In the genomic region with DNA sequence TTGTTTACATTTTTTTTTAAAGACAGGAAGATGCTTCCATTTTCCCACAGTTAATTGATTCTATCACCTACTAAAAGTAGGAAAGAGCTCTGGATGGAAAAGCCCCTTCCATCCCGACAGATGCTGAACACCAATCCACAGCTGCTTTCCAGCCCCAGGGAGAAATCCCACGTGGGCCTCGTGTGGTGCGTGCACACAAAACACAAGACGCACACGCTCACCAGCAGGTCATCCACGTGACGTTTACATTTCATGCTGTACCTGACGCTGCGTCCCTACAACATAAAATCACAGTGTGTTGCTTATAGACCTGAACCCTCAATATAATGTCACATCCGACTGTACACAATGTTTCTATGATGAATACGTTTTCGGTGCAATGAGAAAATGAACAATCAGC, we compare ENCODE assay signal across 15 cellular contexts. TPM values are rescaled to one million over a fixed set of nuclear protein-coding genes. Genes with fewer than 3 reads are reported as not detected.
"Had no signal": no experiment of that assay in that cellular context is flagged by ENCODE, and none has a peak within 500 bp of the region (broad histone marks: within the 10 kb centered on the region; RNA-seq: fewer than 3 reads in every experiment).

No MANE protein-coding gene starts in this region.

- H3K36me3 Mint-ChIP-seq: activated naive CD4-positive, alpha-beta T cell treated with anti-CD3 and anti-CD28 coated beads, Interleukin-2, amount 50 U/mL, for 72 hours; brain; naive thymus-derived CD8-positive, alpha-beta T cell had no signal

- H3K27ac Mint-ChIP-seq: activated B cell treated with CpG ODN at 0.5 μM for 24 hours; activated CD4-positive, alpha-beta T cell treated with anti-CD3 and anti-CD28 coated beads, Interleukin-2, amount 10 ng/mL, durations not matched to agents 24 days and 14 days; activated CD8-positive, alpha-beta T cell treated with anti-CD3 and anti-CD28 coated beads, Interleukin-2, amount 10 ng/mL, durations not matched to agents 7 days and 5 days; activated naive CD4-positive, alpha-beta T cell treated with anti-CD3 and anti-CD28 coated beads, Interleukin-2, amount 50 U/mL, for 72 hours; T-helper 1 cell treated with Interleukin-12 subunit alpha and Interleukin-12 subunit beta and Interleukin-4 antibody, amounts not matched to agents 30 μg/mL and 1 μg/mL, for 36 hours had no signal

- H3K4me1 Mint-ChIP-seq: activated B cell treated with CpG ODN at 0.5 μM for 24 hours; central memory CD8-positive, alpha-beta T cell had no signal

- H3K9me3 Mint-ChIP-seq: activated B cell treated with CpG ODN at 0.5 μM for 24 hours; activated CD4-positive, alpha-beta T cell treated with anti-CD3 and anti-CD28 coated beads, Interleukin-2, amount 10 ng/mL, durations not matched to agents 24 days and 14 days; activated naive CD4-positive, alpha-beta T cell treated with anti-CD3 and anti-CD28 coated beads, Interleukin-2, amount 50 U/mL, for 72 hours; central memory CD8-positive, alpha-beta T cell; T-helper 1 cell treated with Interleukin-12 subunit alpha and Interleukin-12 subunit beta and Interleukin-4 antibody, amounts not matched to agents 30 μg/mL and 1 μg/mL, for 36 hours had no signal

- H3K4me3 ChIP-seq: skin epidermis had no signal

- H3K27me3 Mint-ChIP-seq: central memory CD8-positive, alpha-beta T cell had no signal

- DNase-seq: amniotic stem cell; cortex of kidney; effector CD8-positive, alpha-beta T cell; mammary epithelial cell had no signal

- H3K4me3 Mint-ChIP-seq: activated B cell treated with CpG ODN at 0.5 μM for 24 hours; activated CD4-positive, alpha-beta T cell treated with anti-CD3 and anti-CD28 coated beads, Interleukin-2, amount 10 ng/mL, durations not matched to agents 24 days and 14 days; activated CD8-positive, alpha-beta T cell treated with anti-CD3 and anti-CD28 coated beads, Interleukin-2, amount 10 ng/mL, durations not matched to agents 7 days and 5 days; brain; central memory CD8-positive, alpha-beta T cell; naive thymus-derived CD8-positive, alpha-beta T cell; T-helper 1 cell treated with Interleukin-12 subunit alpha and Interleukin-12 subunit beta and Interleukin-4 antibody, amounts not matched to agents 30 μg/mL and 1 μg/mL, for 36 hours had no signal

- H3K27ac ChIP-seq: epithelial cell of prostate, skin epidermis had no signal

RNA-seq across cellular contexts. Expression of a gene that starts 50.2 kb away (rescaled TPM):
- total RNA-seq: activated B cell treated with CpG ODN at 0.5 μM for 24 hours; activated CD8-positive, alpha-beta T cell treated with anti-CD3 and anti-CD28 coated beads, Interleukin-2, amount 10 ng/mL, durations not matched to agents 7 days and 5 days; activated naive CD4-positive, alpha-beta T cell treated with anti-CD3 and anti-CD28 coated beads, Interleukin-2, amount 50 U/mL, for 72 hours; fibroblast of lung; naive thymus-derived CD8-positive, alpha-beta T cell had no signal
- polyA plus RNA-seq: fibroblast of lung; mammary epithelial cell; naive thymus-derived CD8-positive, alpha-beta T cell had no signal
